Comparison of ENCODE assay signal across 22 cellular contexts in the genomic region with DNA sequence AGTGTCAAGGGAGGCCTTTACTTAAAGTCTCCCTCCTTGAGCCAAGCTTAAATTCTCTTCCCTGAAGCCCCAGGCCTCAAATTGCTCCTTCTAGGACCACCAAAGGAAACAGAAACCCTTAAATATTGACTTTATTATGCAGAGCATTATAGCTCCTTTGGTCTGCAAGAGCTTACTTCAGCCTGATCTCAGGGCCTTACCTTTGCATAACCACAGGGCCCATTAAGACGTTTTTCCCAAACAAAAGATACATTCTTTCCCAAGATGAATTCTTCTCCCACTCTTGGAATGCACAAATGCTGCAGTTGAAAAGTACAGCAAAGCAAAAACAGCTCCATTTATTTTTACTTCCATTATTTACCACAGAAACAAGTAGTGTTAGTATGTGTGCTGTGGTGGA.
"Had no signal": no experiment of that assay in that cellular context is flagged by ENCODE, and none has a peak within 500 bp of the region (broad histone marks: within the 10 kb centered on the region; RNA-seq: fewer than 3 reads in every experiment).

No MANE protein-coding gene starts in this region.

- H3K36me3 ChIP-seq: SJSA1 had no signal

- H3K27ac Mint-ChIP-seq: IgD-negative memory B cell had no signal

- H3K27me3 ChIP-seq: SJSA1 had no signal

- H3K27me3 Mint-ChIP-seq: IgD-negative memory B cell had no signal

- DNase-seq: Kasumi-1, MM.1S, NCI-H1092 treated with DMSO at 0.1 percent for 48 hours, NCI-H1436, NCI-H187, NCI-H2029, NCI-H2081 treated with DMSO at 0.1 percent for 48 hours, NCI-H2171, NCI-H226, NCI-H446, NCI-H510A, NCI-H524 treated with DMSO at 0.1 percent for 48 hours, NCI-H69, NCI-H774, Right ventricle myocardium superior, RPMI8226, SIG-M5 had no signal

- H3K9ac ChIP-seq: KMS-11 had no signal

- H3K4me1 ChIP-seq: SJSA1 had no signal

- H3K9me3 ChIP-seq: SJSA1 had no signal

- H3K4me3 ChIP-seq: K562, SJSA1, SK-N-MC had no signal

- ATAC-seq: K562 had no signal

- H3K27ac ChIP-seq: KMS-11, SJSA1, SK-N-MC had no signal
